In genomic region chr5:34415559-34416198, GRCh38 we compare ENCODE assay signal across 9 cellular contexts.
A peak's percentile ranks its signal among the peaks of the same experiment; 100 is the strongest.
DNase-seq lines count a peak whose midpoint lies in the region; ATAC-seq and FAIRE-seq lines count a peak whose summit lies in the region.
"Had no signal": no experiment of that assay in that cellular context is flagged by ENCODE, and none has a peak within 500 bp of the region (broad histone marks: within the 10 kb centered on the region; RNA-seq: fewer than 3 reads in every experiment).

No MANE protein-coding gene starts in this region.

- FAIRE-seq in small intestine (lab: Jason Lieb, UNC), result no peak

- H3K4me1 ChIP-seq in small intestine (ENCODE audit: control insufficient read depth in 2 of 2, insufficient read depth in 1 of 2, low read depth in 1 of 2, low read length in 1 of 2), result no peaks in the 10 kb centered on the region

- 56 to 60% (median 57%) methylated on average over 2 of the region's 2 CpGs for WGBS in small intestine, 3 donors

- H3K4me3 ChIP-seq in small intestine (ENCODE audit: low read depth in 1 of 2, low read length in 2 of 2), result no peak overlapping the region

- DNase-seq in glomerular visceral epithelial cell (ENCODE audit: extremely low spot score) (peak; percentile 24), AML-193 (lab: John Stamatoyannopoulos, UW) (no peak), small intestine (no peak), cardiac septum (ENCODE audit: low spot score) (no peak)
- no peak for DNase-seq in stimulated activated CD4-positive, alpha-beta T cell treated with anti-CD3 and anti-CD28 coated beads, Interleukin-2, amount 100 ng/mL, for 48 hours
- DNase-seq: NCI-H1092 had no signal

- no peak overlapping the region for H3K27ac ChIP-seq in small intestine (ENCODE audit: low read depth in 1 of 2, low read length in 1 of 2)

- no peaks in the 10 kb centered on the region for H3K36me3 ChIP-seq in small intestine (ENCODE audit: control insufficient read depth in 2 of 2, insufficient read depth in 2 of 2, low read length in 2 of 2)

- intact Hi-C loops in cardiac septum (cut with DNase I), result no loop called here

- H3K9me3 ChIP-seq in small intestine (ENCODE audit: control insufficient read depth, low read depth), result no peaks in the 10 kb centered on the region

- peak; percentile 99 for ATAC-seq in GM18517 (IDR thresholded peaks at IDR 0.05; ENCODE audit: unreplicated experiment)
- peak; percentile 100 for ATAC-seq in GM21717 (IDR thresholded peaks at IDR 0.05; ENCODE audit: unreplicated experiment)
- ATAC-seq in HG03442 (IDR thresholded peaks at IDR 0.05; ENCODE audit: unreplicated experiment), result peak; percentile 100

- no peaks in the 10 kb centered on the region for H3K27me3 ChIP-seq in small intestine (ENCODE audit: control insufficient read depth in 2 of 2, insufficient read depth in 2 of 2, low read length in 2 of 2)
